ENCODE assay signal across 29 cellular contexts in the genomic region with DNA sequence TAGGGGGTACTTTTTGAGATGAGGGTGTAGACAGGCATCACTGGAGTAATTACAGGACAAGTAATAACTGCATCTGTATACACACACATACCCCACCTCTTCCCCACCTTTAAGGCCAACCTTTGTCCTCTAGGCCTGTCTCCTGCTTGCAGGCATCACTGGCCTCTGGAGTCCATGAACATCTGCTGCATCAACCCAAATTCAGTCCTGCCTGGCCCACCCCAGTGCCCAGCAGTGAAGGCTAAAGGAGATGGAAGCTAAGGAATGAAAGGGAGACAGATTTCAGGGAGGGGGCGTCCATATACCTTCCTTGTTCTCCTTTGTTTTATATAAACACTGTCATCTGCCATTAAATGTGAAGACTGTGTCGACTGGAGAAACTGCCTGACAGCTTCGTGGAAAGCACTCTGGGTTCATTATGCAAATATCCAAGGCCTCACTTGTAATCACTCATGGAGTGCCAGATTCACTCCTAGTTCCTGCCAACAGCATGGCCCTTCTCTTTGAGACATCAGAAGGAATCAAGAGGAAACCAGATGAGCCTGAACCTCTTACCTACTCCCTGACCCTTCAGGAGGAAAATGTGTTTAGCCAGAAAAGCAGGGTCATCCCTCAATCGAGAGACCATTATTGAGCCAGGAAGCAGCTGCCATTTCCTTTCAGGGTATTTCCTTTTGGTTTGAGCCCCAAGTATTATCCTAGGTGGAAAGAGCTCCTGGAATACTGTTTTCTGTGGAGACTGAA.
"Had no signal": no experiment of that assay in that cellular context is flagged by ENCODE, and none has a peak within 500 bp of the region (broad histone marks: within the 10 kb centered on the region; RNA-seq: fewer than 3 reads in every experiment).

No MANE protein-coding gene starts in this region.

- H2AFZ ChIP-seq: parathyroid adenoma had no signal

- H3K79me2 ChIP-seq: parathyroid adenoma had no signal

- DNase-seq: activated CD4-positive, alpha-beta T cell treated with anti-CD3 and anti-CD28 coated beads, Interleukin-2, amount 10 ng/mL, durations not matched to agents 7 days and 5 days; activated gamma-delta T cell treated with Interleukin-2 at 50 U/mL for 16 hours; activated naive CD8-positive, alpha-beta T cell treated with anti-CD3 and anti-CD28 coated beads, Interleukin-2, amount 50 U/mL, for 24 hours; activated T-cell treated with anti-CD3 and anti-CD28 coated beads, Interleukin-2, amount 50 U/mL, for 4 hours; foreskin fibroblast; hippocampal formation; kidney; left colon; midbrain; naive thymus-derived CD4-positive, alpha-beta T cell; nucleus accumbens; psoas muscle; stimulated activated CD4-positive, alpha-beta T cell treated with anti-CD3 and anti-CD28 coated beads, Interleukin-12 subunit alpha, Interleukin-12 subunit beta, amount 100 ng/mL, for 4 hours; stimulated activated CD4-positive, alpha-beta T cell treated with anti-CD3 and anti-CD28 coated beads, Interleukin-4, amount 100 ng/mL, for 1 hour; stimulated activated naive CD8-positive, alpha-beta T cell treated with anti-CD3 and anti-CD28 coated beads, Interleukin-15, Interleukin-2, amounts not matched to agents 100 U/mL and 50 U/mL, for 24 hours; T-helper 9 cell; trophoblast cell; WERI-Rb-1 had no signal

- FAIRE-seq: colon, kidney, TTC549 had no signal

- H3K4me3 ChIP-seq: breast epithelium, dorsolateral prefrontal cortex, psoas muscle, right atrium auricular region, thoracic aorta, vagina had no signal

- H3K9me3 ChIP-seq: breast epithelium, psoas muscle, right atrium auricular region, thoracic aorta, vagina had no signal

- H3K27me3 ChIP-seq: breast epithelium, right atrium auricular region, vagina had no signal

- H3K9ac ChIP-seq: parathyroid adenoma had no signal

- ATAC-seq: activated CD4-positive, CD25-positive, alpha-beta regulatory T cell treated with anti-CD3 and anti-CD28 coated beads, Interleukin-2, amount 50 U/mL, for 24 hours; activated naive CD8-positive, alpha-beta T cell treated with anti-CD3 and anti-CD28 coated beads, Interleukin-2, amount 50 U/mL, for 24 hours; activated T-cell treated with anti-CD3 and anti-CD28 coated beads, Interleukin-2, amount 50 U/mL, for 4 hours; activated T-helper 17 cell treated with anti-CD3 and anti-CD28 coated beads, Interleukin-2, amount 50 U/mL, for 72 hours; esophagus mucosa; left colon; naive thymus-derived CD4-positive, alpha-beta T cell; psoas muscle; stimulated activated naive CD8-positive, alpha-beta T cell treated with anti-CD3 and anti-CD28 coated beads, Interleukin-15, Interleukin-2, amounts not matched to agents 100 U/mL and 50 U/mL, for 24 hours had no signal

- H3K36me3 ChIP-seq: breast epithelium, right atrium auricular region, thoracic aorta, vagina, WERI-Rb-1 had no signal

- H3K27ac ChIP-seq: breast epithelium, dorsolateral prefrontal cortex, parathyroid adenoma, psoas muscle, right atrium auricular region, thoracic aorta, vagina, WERI-Rb-1 had no signal

- H3K4me1 ChIP-seq: breast epithelium, parathyroid adenoma, psoas muscle, right atrium auricular region, vagina had no signal
